9 cellular contexts compared by ENCODE assay signal in the genomic region with DNA sequence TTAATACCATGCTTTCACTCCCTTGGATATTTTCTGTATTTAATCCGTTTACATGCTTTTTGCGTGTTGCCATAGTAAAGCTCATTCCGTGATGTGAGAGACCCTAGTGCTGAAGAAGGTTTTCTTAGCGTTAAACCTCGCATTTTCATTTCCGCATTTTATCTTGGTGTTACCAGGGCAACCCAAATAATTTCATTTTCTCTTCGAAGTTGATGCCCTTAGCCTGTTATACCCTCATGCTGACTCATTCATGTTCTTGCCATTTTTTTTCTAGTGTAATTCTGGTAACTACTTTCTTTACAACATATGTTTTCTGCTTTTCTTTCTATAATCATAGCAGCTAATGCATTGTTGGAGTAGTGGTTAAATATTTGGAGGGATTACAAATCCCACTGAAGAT. TPM values are rescaled to one million over a fixed set of nuclear protein-coding genes. Genes with fewer than 3 reads are reported as not detected.
DNase-seq lines count a peak whose midpoint lies in the region; ATAC-seq and TF ChIP-seq lines count a peak whose summit lies in the region.
"Had no signal": no experiment of that assay in that cellular context is flagged by ENCODE, and none has a peak within 500 bp of the region (broad histone marks: within the 10 kb centered on the region; RNA-seq: fewer than 3 reads in every experiment).

No MANE protein-coding gene starts in this region.

- peaks cover 99% of the 10 kb centered on the region for H3K4me1 Mint-ChIP-seq in activated naive CD4-positive, alpha-beta T cell treated with anti-CD3 and anti-CD28 coated beads, Interleukin-2, amount 50 U/mL, for 24 hours
- H3K4me1 Mint-ChIP-seq in activated CD8-positive, alpha-beta T cell treated with anti-CD3 and anti-CD28 coated beads, Interleukin-2, amount 10 ng/mL, durations not matched to agents 7 days and 5 days (ENCODE audit: low read depth) = peaks cover 76% of the 10 kb centered on the region
- peaks cover 96% of the 10 kb centered on the region for H3K4me1 Mint-ChIP-seq in stimulated activated naive CD8-positive, alpha-beta T cell treated with anti-CD3 and anti-CD28 coated beads, Interleukin-15, amount 100 ng/mL, for 72 hours
- no peaks in the 10 kb centered on the region for H3K4me1 Mint-ChIP-seq in type B pancreatic cell (ENCODE audit: unreplicated experiment)

- H3K4me3 ChIP-seq in Peyer's patch = no peak overlapping the region

- ATAC-seq in HG03066 (IDR thresholded peaks at IDR 0.05; ENCODE audit: low read depth, unreplicated experiment) = peak; percentile 98
- ATAC-seq in activated CD8-positive, alpha-beta T cell treated with anti-CD3 and anti-CD28 coated beads, Interleukin-2, amount 10 ng/mL, durations not matched to agents 7 days and 5 days = peak; percentile 81
- peak; percentile 89 for ATAC-seq in stimulated activated naive CD8-positive, alpha-beta T cell treated with anti-CD3 and anti-CD28 coated beads, Interleukin-15, amount 100 ng/mL, for 72 hours

- H3K9me3 Mint-ChIP-seq in activated naive CD4-positive, alpha-beta T cell treated with anti-CD3 and anti-CD28 coated beads, Interleukin-2, amount 50 U/mL, for 24 hours = peaks cover 11% of the 10 kb centered on the region
- H3K9me3 Mint-ChIP-seq in activated CD8-positive, alpha-beta T cell treated with anti-CD3 and anti-CD28 coated beads, Interleukin-2, amount 10 ng/mL, durations not matched to agents 7 days and 5 days (ENCODE audit: insufficient read depth) = no peaks in the 10 kb centered on the region
- H3K9me3 Mint-ChIP-seq in stimulated activated naive CD8-positive, alpha-beta T cell treated with anti-CD3 and anti-CD28 coated beads, Interleukin-15, amount 100 ng/mL, for 72 hours = no peaks in the 10 kb centered on the region
- H3K9me3 Mint-ChIP-seq in type B pancreatic cell = no peaks in the 10 kb centered on the region

- no peak for TF ChIP-seq CTCF in type B pancreatic cell (conservative IDR thresholded peaks at IDR 0.05)
- TF ChIP-seq CTCF in Peyer's patch (IDR thresholded peaks at IDR 0.05) = no peak

- CTCF ChIA-PET in activated CD8-positive, alpha-beta T cell treated with anti-CD3 and anti-CD28 coated beads, Interleukin-2, amount 10 ng/mL, durations not matched to agents 7 days and 5 days (lab: Charles Lee) = interaction anchor here (1.3 to 5.9 kb wide), 6 partner anchors 11 to 93 kb away, joined by 3 to 25 read pairs (median 6); no protein-coding TSS in a partner anchor

- peaks cover 35% of the 10 kb centered on the region for H3K36me3 Mint-ChIP-seq in activated naive CD4-positive, alpha-beta T cell treated with anti-CD3 and anti-CD28 coated beads, Interleukin-2, amount 50 U/mL, for 24 hours
- H3K36me3 Mint-ChIP-seq in activated CD8-positive, alpha-beta T cell treated with anti-CD3 and anti-CD28 coated beads, Interleukin-2, amount 10 ng/mL, durations not matched to agents 7 days and 5 days (ENCODE audit: low read depth) = peaks cover 60% of the 10 kb centered on the region
- no peaks in the 10 kb centered on the region for H3K36me3 Mint-ChIP-seq in type B pancreatic cell

- H3K27ac ChIP-seq in Peyer's patch = no peak overlapping the region
- H3K27ac ChIP-seq: C4-2B had no signal

- no peaks in the 10 kb centered on the region for H3K36me3 ChIP-seq in Peyer's patch

- DNase-seq in activated naive CD4-positive, alpha-beta T cell treated with anti-CD3 and anti-CD28 coated beads, Interleukin-2, amount 50 U/mL, for 16 hours = no peak
- DNase-seq in activated CD8-positive, alpha-beta T cell treated with anti-CD3 and anti-CD28 coated beads, Interleukin-2, amount 10 ng/mL, durations not matched to agents 7 days and 5 days = no peak
- no peak for DNase-seq in stimulated activated naive CD8-positive, alpha-beta T cell treated with anti-CD3 and anti-CD28 coated beads, Interleukin-15, amount 100 ng/mL, for 72 hours
- DNase-seq in type B pancreatic cell (ENCODE audit: extremely low spot score, unreplicated experiment) (no peak), Peyer's patch (no peak), NCI-H2107 (lab: John Stamatoyannopoulos, UW) (no peak)

- peak overlapping the region; percentile 66 for H3K27ac Mint-ChIP-seq in activated naive CD4-positive, alpha-beta T cell treated with anti-CD3 and anti-CD28 coated beads, Interleukin-2, amount 50 U/mL, for 24 hours
- H3K27ac Mint-ChIP-seq in activated CD8-positive, alpha-beta T cell treated with anti-CD3 and anti-CD28 coated beads, Interleukin-2, amount 10 ng/mL, durations not matched to agents 7 days and 5 days = peak overlapping the region; percentile 17
- peak overlapping the region in 1 of 2 donors; percentile 93 for H3K27ac Mint-ChIP-seq in stimulated activated naive CD8-positive, alpha-beta T cell treated with anti-CD3 and anti-CD28 coated beads, Interleukin-15, amount 100 ng/mL, for 72 hours
- no peak overlapping the region for H3K27ac Mint-ChIP-seq in type B pancreatic cell

- no peaks in the 10 kb centered on the region for H3K27me3 Mint-ChIP-seq in activated naive CD4-positive, alpha-beta T cell treated with anti-CD3 and anti-CD28 coated beads, Interleukin-2, amount 50 U/mL, for 24 hours
- H3K27me3 Mint-ChIP-seq in activated CD8-positive, alpha-beta T cell treated with anti-CD3 and anti-CD28 coated beads, Interleukin-2, amount 10 ng/mL, durations not matched to agents 7 days and 5 days (ENCODE audit: low read depth) = no peaks in the 10 kb centered on the region
- H3K27me3 Mint-ChIP-seq in stimulated activated naive CD8-positive, alpha-beta T cell treated with anti-CD3 and anti-CD28 coated beads, Interleukin-15, amount 100 ng/mL, for 72 hours = no peaks in the 10 kb centered on the region
- no peaks in the 10 kb centered on the region for H3K27me3 Mint-ChIP-seq in type B pancreatic cell

- POLR2A ChIA-PET in activated CD8-positive, alpha-beta T cell treated with anti-CD3 and anti-CD28 coated beads, Interleukin-2, amount 10 ng/mL, durations not matched to agents 7 days and 5 days (lab: Charles Lee) = interaction anchor here (0.6 kb wide), 1 partner anchor 59 kb away, joined by 3 read pairs; no protein-coding TSS in a partner anchor

- no peaks in the 10 kb centered on the region for H3K4me1 ChIP-seq in Peyer's patch

- no peaks in the 10 kb centered on the region for H3K9me3 ChIP-seq in Peyer's patch

- peak overlapping the region; percentile 54 for H3K4me3 Mint-ChIP-seq in activated naive CD4-positive, alpha-beta T cell treated with anti-CD3 and anti-CD28 coated beads, Interleukin-2, amount 50 U/mL, for 24 hours
- peak overlapping the region; percentile 14 for H3K4me3 Mint-ChIP-seq in activated CD8-positive, alpha-beta T cell treated with anti-CD3 and anti-CD28 coated beads, Interleukin-2, amount 10 ng/mL, durations not matched to agents 7 days and 5 days
- peak overlapping the region; percentile 44 to 81 for H3K4me3 Mint-ChIP-seq in stimulated activated naive CD8-positive, alpha-beta T cell treated with anti-CD3 and anti-CD28 coated beads, Interleukin-15, amount 100 ng/mL, for 72 hours
- H3K4me3 Mint-ChIP-seq in type B pancreatic cell = no peak overlapping the region

- H3K27me3 ChIP-seq in Peyer's patch = no peaks in the 10 kb centered on the region

- no peak for TF ChIP-seq POLR2A in Peyer's patch (IDR thresholded peaks at IDR 0.05)

RNA-seq across cellular contexts. Expression of gene LRRC8C, which starts 37.2 kb away (rescaled TPM):
- 10 to 100 TPM; 32.9 to 35.0 TPM for total RNA-seq in activated CD8-positive, alpha-beta T cell treated with anti-CD3 and anti-CD28 coated beads, Interleukin-2, amount 10 ng/mL, durations not matched to agents 7 days and 5 days
- total RNA-seq in type B pancreatic cell (ENCODE audit: low replicate concordance) = 1.00 and 5.2 TPM in 2 replicates
- total RNA-seq in Peyer's patch = 1 to 10 TPM; 2.5 to 9.9 (median 4.0) TPM
